1 cellular context compared by ENCODE assay signal in the genomic region with DNA sequence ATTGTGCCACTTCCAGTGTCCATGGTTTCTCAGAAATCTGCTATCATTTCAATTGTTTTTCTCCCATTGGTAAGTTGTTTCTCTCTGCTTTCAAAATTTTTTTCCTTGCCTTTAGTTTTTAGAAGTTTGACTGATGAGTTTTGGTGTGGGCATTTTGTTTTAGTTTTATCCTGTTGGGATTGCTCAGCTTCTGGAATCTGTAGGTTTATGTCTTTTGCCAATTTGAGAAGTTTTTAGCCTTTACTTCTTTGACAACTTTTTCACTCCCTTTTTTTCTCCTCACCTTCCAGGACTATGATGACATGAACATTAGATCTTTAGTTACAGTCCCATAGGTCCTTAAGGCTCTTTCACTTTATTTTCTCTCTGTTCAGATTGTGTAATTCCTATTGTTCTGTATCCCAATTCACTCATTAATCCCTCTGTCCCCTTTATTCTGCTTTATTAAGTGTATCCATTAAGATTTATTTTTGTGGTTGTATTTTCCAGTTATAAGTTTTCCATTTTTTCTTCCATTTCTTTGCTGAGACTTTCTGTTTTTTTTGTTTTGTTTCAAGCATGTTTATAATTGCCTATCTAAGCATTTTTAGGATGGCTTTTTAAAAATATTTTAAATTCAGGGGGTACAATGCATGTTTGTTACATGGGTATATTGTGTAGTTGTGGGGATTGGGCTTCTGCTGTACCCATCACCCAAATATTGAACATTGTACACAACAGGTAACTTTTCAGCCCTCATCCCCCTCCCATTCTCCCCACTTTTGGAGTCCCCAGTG.
A peak's percentile ranks its signal among the peaks of the same experiment; 100 is the strongest.
TF ChIP-seq lines count a peak whose summit lies in the region.

No MANE protein-coding gene starts in this region.

TF ChIP-seq in IMR-90, 13 proteins besides CTCF, POLR2A, EP300 and RAD21:
- TF ChIP-seq MAFK (IDR thresholded peaks at IDR 0.05; ENCODE audit: low read depth, low read length): peak; percentile 88
- TF ChIP-seq, protein P1, sequence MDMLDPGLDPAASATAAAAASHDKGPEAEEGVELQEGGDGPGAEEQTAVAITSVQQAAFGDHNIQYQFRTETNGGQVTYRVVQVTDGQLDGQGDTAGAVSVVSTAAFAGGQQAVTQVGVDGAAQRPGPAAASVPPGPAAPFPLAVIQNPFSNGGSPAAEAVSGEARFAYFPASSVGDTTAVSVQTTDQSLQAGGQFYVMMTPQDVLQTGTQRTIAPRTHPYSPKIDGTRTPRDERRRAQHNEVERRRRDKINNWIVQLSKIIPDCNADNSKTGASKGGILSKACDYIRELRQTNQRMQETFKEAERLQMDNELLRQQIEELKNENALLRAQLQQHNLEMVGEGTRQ (IDR thresholded peaks at IDR 0.05; ENCODE audit: low read depth, low read length): no peak
